ENCODE assay signal across 25 cellular contexts in genomic region chr10:132657737-132658136, GRCh38.
DNase-seq lines count a peak whose midpoint lies in the region; ATAC-seq and TF ChIP-seq lines count a peak whose summit lies in the region.
"Had no signal": no experiment of that assay in that cellular context is flagged by ENCODE, and none has a peak within 500 bp of the region (broad histone marks: within the 10 kb centered on the region; RNA-seq: fewer than 3 reads in every experiment).

No MANE protein-coding gene starts in this region.

- H3K36me3 Mint-ChIP-seq in natural killer cell treated with Interleukin-12 subunit alpha and Interleukin-12 subunit beta and Interleukin-15 and Interleukin-18, amount 100 ng/mL, for 72 hours = no peaks in the 10 kb centered on the region
- no peaks in the 10 kb centered on the region for H3K36me3 Mint-ChIP-seq in natural killer cell

- no peak overlapping the region for H4K12ac ChIP-seq in trophoblast cell (ENCODE audit: low read depth, low read length)

- no peak overlapping the region for H3K4ac ChIP-seq in trophoblast cell (ENCODE audit: low read depth, low read length)

- no peak for TF ChIP-seq EP300 in sigmoid colon (IDR thresholded peaks at IDR 0.05)

- no peak overlapping the region for H3K4me2 ChIP-seq in trophoblast cell (ENCODE audit: low read length)
- H3K4me2 ChIP-seq: A549; BLaER1 treated with 17β-estradiol and CSF1 and Interleukin-3, amounts not matched to agents 10 nM and 100 nM had no signal

- H3K4me3 ChIP-seq in lower lobe of right lung (no peak overlapping the region), trophoblast cell (ENCODE audit: low read depth, low read length) (peak overlapping the region; percentile 7), spleen (no peak overlapping the region), sigmoid colon (no peak overlapping the region), vagina (no peak overlapping the region)
- H3K4me3 ChIP-seq: A549; BLaER1 treated with 17β-estradiol and CSF1 and Interleukin-3, amounts not matched to agents 10 nM and 100 nM; GM12878 had no signal

- H2AK5ac ChIP-seq in trophoblast cell (ENCODE audit: low read length) = no peak overlapping the region

- DNase-seq in natural killer cell treated with Interleukin-12 subunit alpha and Interleukin-12 subunit beta and Interleukin-15 and Interleukin-18, amount 100 ng/mL, for 72 hours (ENCODE audit: low spot score) = peak; percentile 28
- DNase-seq in natural killer cell = no peak
- DNase-seq in lower lobe of right lung = peak; percentile 24
- DNase-seq in trophoblast cell = no peak
- DNase-seq in spleen = peak; percentile 43
- no peak for DNase-seq in sigmoid colon
- no peak for DNase-seq in vagina (ENCODE audit: extremely low spot score in 2 of 2)
- DNase-seq: AML-193; Caco-2; CD4-positive, alpha-beta T cell; CD8-positive, alpha-beta T cell; DMS 273 treated with DMSO at 0.1 percent for 48 hours; DMS153; DMS53; DMS79; DND-41; EL; GDM1 had no signal

- H2BK12ac ChIP-seq in trophoblast cell (ENCODE audit: low read length) = no peak overlapping the region

- H3K27ac ChIP-seq in lower lobe of right lung (no peak overlapping the region), trophoblast cell (ENCODE audit: low read depth, low read length) (no peak overlapping the region), spleen (no peak overlapping the region), sigmoid colon (no peak overlapping the region), vagina (no peak overlapping the region)
- H3K27ac ChIP-seq: 22Rv1; A549; BLaER1 treated with 17β-estradiol and CSF1 and Interleukin-3, amounts not matched to agents 10 nM and 100 nM; C4-2B had no signal

- ATAC-seq in natural killer cell treated with Interleukin-12 subunit alpha and Interleukin-12 subunit beta and Interleukin-15 and Interleukin-18, amount 100 ng/mL, for 72 hours = no peak
- ATAC-seq in natural killer cell = no peak
- ATAC-seq in lower lobe of right lung = no peak
- ATAC-seq in GM18870 (IDR thresholded peaks at IDR 0.05; ENCODE audit: unreplicated experiment) = no peak
- ATAC-seq: A549; CD8-positive, alpha-beta T cell; GM12878 had no signal

- H3K27ac Mint-ChIP-seq in natural killer cell treated with Interleukin-12 subunit alpha and Interleukin-12 subunit beta and Interleukin-15 and Interleukin-18, amount 100 ng/mL, for 72 hours = no peak overlapping the region
- H3K27ac Mint-ChIP-seq in natural killer cell = no peak overlapping the region
- H3K27ac Mint-ChIP-seq: B cell; CD4-positive, alpha-beta T cell; CD8-positive, alpha-beta T cell had no signal

- intact Hi-C loops in natural killer cell (cut with micrococcal nuclease) = loop anchor here (10.0 kb wide), 1 partner anchor 247 kb away; no protein-coding TSS in a partner anchor
- intact Hi-C loops in lower lobe of right lung (cut with DNase I) = no loop called here
- intact Hi-C loops in spleen (cut with DNase I; ENCODE audit: low total_unique reads) = no loop called here
- intact Hi-C loops in sigmoid colon (cut with DNase I) = loop anchor here (10.0 kb wide), 1 partner anchor 87 kb away; no protein-coding TSS in a partner anchor
- intact Hi-C loops in vagina (cut with DNase I) = no loop called here

- no peaks in the 10 kb centered on the region for H3K9me3 Mint-ChIP-seq in natural killer cell treated with Interleukin-12 subunit alpha and Interleukin-12 subunit beta and Interleukin-15 and Interleukin-18, amount 100 ng/mL, for 72 hours
- no peaks in the 10 kb centered on the region for H3K9me3 Mint-ChIP-seq in natural killer cell
- H3K9me3 Mint-ChIP-seq: CD4-positive, alpha-beta T cell; CD8-positive, alpha-beta T cell had no signal

- H2BK120ac ChIP-seq in trophoblast cell (ENCODE audit: insufficient read depth, low read length, poor library complexity) = no peak overlapping the region

- peaks cover 0 to 8% of the 10 kb centered on the region in 2 donors for H3K4me1 Mint-ChIP-seq in natural killer cell treated with Interleukin-12 subunit alpha and Interleukin-12 subunit beta and Interleukin-15 and Interleukin-18, amount 100 ng/mL, for 72 hours (ENCODE audit: low read depth in 2 of 2)
- peaks cover 7 to 10% of the 10 kb centered on the region in 2 donors for H3K4me1 Mint-ChIP-seq in natural killer cell

- H3K79me2 ChIP-seq in trophoblast cell (ENCODE audit: control insufficient read depth, insufficient read depth, low read length, poor library complexity) = no peaks in the 10 kb centered on the region

- no CpG with 5 or more reads among the region's 16 CpGs for WGBS in trophoblast cell (ENCODE audit: extremely low coverage, insufficient coverage, insufficient read length)
- 85 to 90% (median 90%) methylated on average over 15 to 16 of the region's 16 CpGs for WGBS in spleen, 5 donors
- 90 to 92% methylated on average over 16 of the region's 16 CpGs for WGBS in sigmoid colon, 2 donors

- no peak overlapping the region for H3K23ac ChIP-seq in trophoblast cell (ENCODE audit: low read length)

- no peak overlapping the region for H2AFZ ChIP-seq in trophoblast cell (ENCODE audit: insufficient read depth, low read length, poor library complexity)

- no peak overlapping the region for H2BK5ac ChIP-seq in trophoblast cell (ENCODE audit: low read depth, low read length, poor library complexity)

- TF ChIP-seq POLR2A in spleen (IDR thresholded peaks at IDR 0.05) = no peak
- TF ChIP-seq POLR2A in sigmoid colon (IDR thresholded peaks at IDR 0.05) = no peak
- no peak for TF ChIP-seq POLR2A in vagina (IDR thresholded peaks at IDR 0.05)

- no peaks in the 10 kb centered on the region for H3K9me3 ChIP-seq in lower lobe of right lung
- H3K9me3 ChIP-seq in trophoblast cell (ENCODE audit: insufficient read depth, low read depth, low read length) = peaks cover 5% of the 10 kb centered on the region
- no peaks in the 10 kb centered on the region for H3K9me3 ChIP-seq in spleen
- H3K9me3 ChIP-seq in sigmoid colon = no peaks in the 10 kb centered on the region
- H3K9me3 ChIP-seq in vagina = no peaks in the 10 kb centered on the region
- H3K9me3 ChIP-seq: A549, Caco-2 had no signal

- H3K4me1 ChIP-seq in lower lobe of right lung (no peaks in the 10 kb centered on the region), trophoblast cell (ENCODE audit: control insufficient read depth in 1 of 2, insufficient read depth in 2 of 2, low read length in 2 of 2) (no peaks in the 10 kb centered on the region), spleen (peaks cover 0 to 22% (median 14%) of the 10 kb centered on the region in 6 donors), sigmoid colon (peaks cover 0 to 30% (median 2%) of the 10 kb centered on the region in 4 donors), vagina (peaks cover 6% of the 10 kb centered on the region)
- H3K4me1 ChIP-seq: A549, Caco-2 had no signal

- H3K36me3 ChIP-seq in lower lobe of right lung (peaks cover 42% of the 10 kb centered on the region), trophoblast cell (ENCODE audit: control insufficient read depth in 1 of 2, insufficient read depth in 2 of 2, low read length in 2 of 2) (peaks cover 13 to 16% of the 10 kb centered on the region in 2 experiments), spleen (peaks cover 0 to 92% (median 24%) of the 10 kb centered on the region in 6 donors), sigmoid colon (peaks cover 0 to 25% (median 11%) of the 10 kb centered on the region in 4 donors), vagina (peaks cover 0 to 10% of the 10 kb centered on the region in 2 donors)

- no peak overlapping the region for H3K18ac ChIP-seq in trophoblast cell (ENCODE audit: low read length)

- no peaks in the 10 kb centered on the region for H3K79me1 ChIP-seq in trophoblast cell (ENCODE audit: low read length)

- TF ChIP-seq CTCF in natural killer cell (IDR thresholded peaks at IDR 0.05) = no peak
- no peak for TF ChIP-seq CTCF in lower lobe of right lung (IDR thresholded peaks at IDR 0.05)
- no peak for TF ChIP-seq CTCF in spleen (IDR thresholded peaks at IDR 0.05 in 8 of 11, conservative IDR thresholded peaks at IDR 0.05 in 3 of 11)
- no peak for TF ChIP-seq CTCF in sigmoid colon (IDR thresholded peaks at IDR 0.05)
- no peak for TF ChIP-seq CTCF in vagina (IDR thresholded peaks at IDR 0.05)

- no peak overlapping the region for H4K91ac ChIP-seq in trophoblast cell (ENCODE audit: low read depth, low read length)

- H3K27me3 Mint-ChIP-seq in natural killer cell treated with Interleukin-12 subunit alpha and Interleukin-12 subunit beta and Interleukin-15 and Interleukin-18, amount 100 ng/mL, for 72 hours = no peaks in the 10 kb centered on the region
- no peaks in the 10 kb centered on the region for H3K27me3 Mint-ChIP-seq in natural killer cell (ENCODE audit: low read depth in 2 of 2)
- H3K27me3 Mint-ChIP-seq: B cell; CD4-positive, alpha-beta T cell had no signal

- H4K8ac ChIP-seq in trophoblast cell (ENCODE audit: low read depth, low read length) = no peak overlapping the region

- no peak overlapping the region for H3K4me3 Mint-ChIP-seq in natural killer cell treated with Interleukin-12 subunit alpha and Interleukin-12 subunit beta and Interleukin-15 and Interleukin-18, amount 100 ng/mL, for 72 hours
- no peak overlapping the region for H3K4me3 Mint-ChIP-seq in natural killer cell
- H3K4me3 Mint-ChIP-seq: B cell; CD4-positive, alpha-beta T cell; CD8-positive, alpha-beta T cell had no signal

- H3K14ac ChIP-seq in trophoblast cell (ENCODE audit: low read length) = no peak overlapping the region

- H3K9ac ChIP-seq in trophoblast cell (ENCODE audit: low read length) = no peak overlapping the region
- H3K9ac ChIP-seq: BLaER1 treated with 17β-estradiol and CSF1 and Interleukin-3, amounts not matched to agents 10 nM and 100 nM had no signal

- H3K27me3 ChIP-seq in lower lobe of right lung (ENCODE audit: low read depth) (no peaks in the 10 kb centered on the region), trophoblast cell (ENCODE audit: insufficient read depth, low read length) (no peaks in the 10 kb centered on the region), spleen (replicated peaks in 1 of 7) (no peaks in the 10 kb centered on the region), sigmoid colon (no peaks in the 10 kb centered on the region), vagina (no peaks in the 10 kb centered on the region)
- H3K27me3 ChIP-seq: BLaER1 treated with 17β-estradiol and CSF1 and Interleukin-3, amounts not matched to agents 10 nM and 100 nM had no signal

Comparison
In these comparisons a context has a peak if more than half of its experiments do, and no peak if none do; other contexts are left out.
1. DNase-seq: peak in natural killer cell treated with Interleukin-12 subunit alpha and Interleukin-12 subunit beta and Interleukin-15 and Interleukin-18, amount 100 ng/mL, for 72 hours (single experiment), lower lobe of right lung (single experiment) and spleen (single experiment); none in natural killer cell (single experiment), trophoblast cell (0 of 2), sigmoid colon (single experiment) and vagina (0 of 2).
2. intact Hi-C loops: an anchor here in natural killer cell (10.0 kb wide) and sigmoid colon (10.0 kb wide); none called in lower lobe of right lung, spleen and vagina.